In genomic region chr11:93225642-93226041, GRCh38 we compare ENCODE assay signal across 9 cellular contexts. TPM values are rescaled to one million over a fixed set of nuclear protein-coding genes. Genes with fewer than 3 reads are reported as not detected.
DNase-seq lines count a peak whose midpoint lies in the region; ATAC-seq, FAIRE-seq and TF ChIP-seq lines count a peak whose summit lies in the region.
"Had no signal": no experiment of that assay in that cellular context is flagged by ENCODE, and none has a peak within 500 bp of the region (broad histone marks: within the 10 kb centered on the region; RNA-seq: fewer than 3 reads in every experiment).

No MANE protein-coding gene starts in this region.

- no peak overlapping the region for H3K4ac ChIP-seq in mesendoderm (ENCODE audit: low read depth, low read length)

- no peaks in the 10 kb centered on the region for H3K9me3 Mint-ChIP-seq in astrocyte (ENCODE audit: unreplicated experiment)

- peaks cover 2% of the 10 kb centered on the region for H3K27me3 Mint-ChIP-seq in astrocyte (ENCODE audit: low read depth, unreplicated experiment)

- H3K27ac Mint-ChIP-seq in astrocyte (ENCODE audit: unreplicated experiment) = no peak overlapping the region

- peak; percentile 31 for TF ChIP-seq CTCF in astrocyte (IDR thresholded peaks at IDR 0.05; ENCODE audit: insufficient read depth, low read depth, low read length)
- peak in 2 of 4 experiments; percentile 40 to 42 for TF ChIP-seq CTCF in gastroesophageal sphincter (IDR thresholded peaks at IDR 0.05)

- TF ChIP-seq EP300 in gastroesophageal sphincter (IDR thresholded peaks at IDR 0.05) = no peak

- no peaks in the 10 kb centered on the region for H3K4me1 Mint-ChIP-seq in astrocyte (ENCODE audit: low read depth, unreplicated experiment)

- H4K20me1 ChIP-seq in astrocyte (ENCODE audit: insufficient read depth, low read length) = no peaks in the 10 kb centered on the region

- no peak overlapping the region for H4K5ac ChIP-seq in mesendoderm (ENCODE audit: low read length)

- ATAC-seq in HG02798 (IDR thresholded peaks at IDR 0.05; ENCODE audit: poor library complexity, unreplicated experiment) (no peak), GM21390 (IDR thresholded peaks at IDR 0.05; ENCODE audit: unreplicated experiment) (no peak), gastroesophageal sphincter (no peak)

- no peak for TF ChIP-seq POLR2A in gastroesophageal sphincter (IDR thresholded peaks at IDR 0.05)

- H3K9ac ChIP-seq in astrocyte (ENCODE audit: low read length) (no peak overlapping the region), mesendoderm (ENCODE audit: low read length) (no peak overlapping the region)

- DNase-seq in DMS53 treated with DMSO at 0.1 percent for 48 hours (lab: John Stamatoyannopoulos, UW; ENCODE audit: unreplicated experiment) = peak; percentile 86
- peak; percentile 42 for DNase-seq in NCI-H1092 (lab: John Stamatoyannopoulos, UW)
- DNase-seq in astrocyte (ENCODE audit: low read depth) = no peak
- peak; percentile 7 for DNase-seq in mesendoderm
- DNase-seq in NCI-H128 (lab: John Stamatoyannopoulos, UW; ENCODE audit: unreplicated experiment) = no peak

- H3K23ac ChIP-seq in mesendoderm (ENCODE audit: low read length) = no peak overlapping the region

- no peaks in the 10 kb centered on the region for H3K79me1 ChIP-seq in mesendoderm (ENCODE audit: low read length)

- H3K18ac ChIP-seq in mesendoderm (ENCODE audit: low read length) = no peak overlapping the region

- H2AK5ac ChIP-seq in mesendoderm (ENCODE audit: low read length) = no peak overlapping the region

- no peak overlapping the region for H3K4me3 Mint-ChIP-seq in astrocyte (ENCODE audit: unreplicated experiment)

- H3K27me3 ChIP-seq in astrocyte (ENCODE audit: insufficient read depth, low read length) (peaks cover 4% of the 10 kb centered on the region), mesendoderm (ENCODE audit: insufficient read depth, low read length, poor library complexity) (no peaks in the 10 kb centered on the region), gastroesophageal sphincter (no peaks in the 10 kb centered on the region)

- no peak overlapping the region for H2BK120ac ChIP-seq in mesendoderm (ENCODE audit: low read depth, low read length)

- H2BK15ac ChIP-seq in mesendoderm (replicated peaks; ENCODE audit: low read depth) = no peak overlapping the region

- no peak overlapping the region for H4K8ac ChIP-seq in mesendoderm (ENCODE audit: low read depth, low read length)

- H3K79me2 ChIP-seq in astrocyte (ENCODE audit: insufficient read depth, low read length) (no peaks in the 10 kb centered on the region), mesendoderm (ENCODE audit: control insufficient read depth, insufficient read depth, low read length) (no peaks in the 10 kb centered on the region)

- FAIRE-seq in astrocyte (lab: Jason Lieb, UNC) = no peak

- no peak overlapping the region for H2AFZ ChIP-seq in astrocyte (ENCODE audit: low read depth, low read length)

- no peaks in the 10 kb centered on the region for H3K36me3 ChIP-seq in astrocyte (ENCODE audit: insufficient read depth, low read length)
- no peaks in the 10 kb centered on the region for H3K36me3 ChIP-seq in mesendoderm (ENCODE audit: control insufficient read depth, insufficient read depth, low read length)
- no peaks in the 10 kb centered on the region for H3K36me3 ChIP-seq in gastroesophageal sphincter

- H3K4me2 ChIP-seq in astrocyte (ENCODE audit: low read length) = no peak overlapping the region
- no peak overlapping the region for H3K4me2 ChIP-seq in mesendoderm (ENCODE audit: low read length)

- H3K27ac ChIP-seq in astrocyte (ENCODE audit: low read depth, low read length) = no peak overlapping the region
- no peak overlapping the region for H3K27ac ChIP-seq in mesendoderm (ENCODE audit: low read depth, low read length)
- no peak overlapping the region for H3K27ac ChIP-seq in gastroesophageal sphincter
- H3K27ac ChIP-seq: epithelial cell of prostate had no signal

- H3K56ac ChIP-seq in mesendoderm (ENCODE audit: low read length) = no peak overlapping the region

- no peak overlapping the region for H2BK5ac ChIP-seq in mesendoderm (ENCODE audit: low read length)

- H3K9me3 ChIP-seq in astrocyte (ENCODE audit: insufficient read depth, low read depth, low read length) = no peaks in the 10 kb centered on the region
- no peaks in the 10 kb centered on the region for H3K9me3 ChIP-seq in gastroesophageal sphincter

- WGBS in mesendoderm (ENCODE audit: extremely low coverage, insufficient coverage, low lambda C conversion rate) = no CpG with 5 or more reads among the region's 2 CpGs
- 11 to 14% methylated on average over 2 of the region's 2 CpGs for WGBS in gastroesophageal sphincter (ENCODE audit: low coverage in 1 of 2), 2 donors

- H3K4me3 ChIP-seq in astrocyte (ENCODE audit: insufficient read depth, low read depth, low read length) (no peak overlapping the region), mesendoderm (ENCODE audit: low read length) (no peak overlapping the region), gastroesophageal sphincter (no peak overlapping the region)

- H3K4me1 ChIP-seq in astrocyte (ENCODE audit: insufficient read depth, low read length) (no peaks in the 10 kb centered on the region), mesendoderm (ENCODE audit: control insufficient read depth, low read depth, low read length) (no peaks in the 10 kb centered on the region), gastroesophageal sphincter (no peaks in the 10 kb centered on the region)

- no peaks in the 10 kb centered on the region for H3K36me3 Mint-ChIP-seq in astrocyte (ENCODE audit: low read depth, unreplicated experiment)

RNA-seq across cellular contexts. Expression of gene SLC36A4, which starts 27.9 kb away (rescaled TPM):
- total RNA-seq in astrocyte (25.7 and 28.3 TPM in 2 replicates), gastroesophageal sphincter (10 to 100 TPM; 10.4 to 21.9 (median 18.9) TPM)
- 10.0 TPM for polyA plus RNA-seq in mesendoderm (2013, experiment 1 of 2)
- 9.9 TPM for polyA plus RNA-seq in mesendoderm (2013, experiment 2 of 2)

Comparison
In these comparisons a context has a peak if more than half of its experiments do, and no peak if none do; other contexts are left out.
1. DNase-seq: peak in DMS53 treated with DMSO at 0.1 percent for 48 hours (single experiment), NCI-H1092 (single experiment) and mesendoderm (single experiment); none in astrocyte (single experiment) and NCI-H128 (single experiment).